Comparison of ENCODE assay signal across 27 cellular contexts in the genomic region with DNA sequence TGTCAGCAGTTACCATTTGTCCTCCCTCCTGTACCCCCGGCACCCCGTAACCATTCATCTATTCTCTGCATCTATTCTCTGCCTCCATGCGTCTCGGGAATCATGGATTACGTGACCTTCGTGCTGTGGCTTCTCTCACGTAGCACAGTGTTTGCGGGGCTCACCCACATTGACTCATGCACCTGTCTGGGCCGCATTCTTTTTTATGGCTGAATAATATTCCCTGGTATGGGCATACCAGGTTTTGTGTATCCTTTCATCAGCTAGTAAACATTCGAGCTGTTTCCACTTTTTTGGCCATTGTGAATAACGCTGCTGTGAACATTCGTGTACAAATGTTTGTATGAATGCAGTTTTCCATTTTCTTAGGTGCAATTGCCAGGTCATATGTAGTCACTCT.
"Had no signal": no experiment of that assay in that cellular context is flagged by ENCODE, and none has a peak within 500 bp of the region (broad histone marks: within the 10 kb centered on the region; RNA-seq: fewer than 3 reads in every experiment).

No MANE protein-coding gene starts in this region.

- H3K27ac Mint-ChIP-seq: activated CD4-positive, alpha-beta T cell treated with anti-CD3 and anti-CD28 coated beads, Interleukin-2, amount 10 ng/mL, durations not matched to agents 24 days and 14 days; activated CD8-positive, alpha-beta memory T cell treated with anti-CD3 and anti-CD28 coated beads, Interleukin-2, amount 10 ng/mL, durations not matched to agents 7 days and 5 days; activated naive CD4-positive, alpha-beta T cell treated with anti-CD3 and anti-CD28 coated beads, Interleukin-2, amount 50 U/mL, for 72 hours; activated naive CD8-positive, alpha-beta T cell treated with anti-CD3 and anti-CD28 coated beads, Interleukin-2, amount 50 U/mL, for 24 hours; activated T-cell treated with anti-CD3 and anti-CD28 coated beads, Interleukin-2, amount 50 U/mL, for 24 hours; activated T-helper 1 cell treated with anti-CD3 and anti-CD28 coated beads, Interleukin-12 subunit alpha, Interleukin-12 subunit beta, Interleukin-2, Interleukin-4 antibody, amounts not matched to agents 30 ng/mL and 10 ng/mL and 1 ng/mL, durations not matched to agents 14 hours and 24 hours and 36 hours; T-helper 17 cell had no signal

- H3K27me3 Mint-ChIP-seq: activated B cell treated with CpG ODN at 0.5 μM for 24 hours; activated CD4-positive, alpha-beta T cell treated with anti-CD3 and anti-CD28 coated beads, Interleukin-2, amount 10 ng/mL, durations not matched to agents 24 days and 14 days; activated CD8-positive, alpha-beta memory T cell treated with anti-CD3 and anti-CD28 coated beads, Interleukin-2, amount 10 ng/mL, durations not matched to agents 7 days and 5 days; activated naive CD8-positive, alpha-beta T cell treated with anti-CD3 and anti-CD28 coated beads, Interleukin-2, amount 50 U/mL, for 24 hours; activated T-cell treated with anti-CD3 and anti-CD28 coated beads, Interleukin-2, amount 50 U/mL, for 24 hours; T-helper 17 cell had no signal

- H3K27me3 ChIP-seq: brain microvascular endothelial cell, cardiac muscle cell, Peyer's patch, SJCRH30 had no signal

- H3K9me3 ChIP-seq: Peyer's patch, SJCRH30 had no signal

- DNase-seq: activated B cell treated with CpG ODN at 0.5 μM for 24 hours; activated CD4-positive, alpha-beta T cell treated with anti-CD3 and anti-CD28 coated beads for 1 hour; activated CD4-positive, alpha-beta T cell treated with anti-CD3 and anti-CD28 coated beads, Interleukin-2, amount 10 ng/mL, durations not matched to agents 24 days and 14 days; activated CD4-positive, alpha-beta T cell treated with anti-CD3 and anti-CD28 coated beads, Interleukin-2, amount 50 U/mL, for 48 hours; activated CD8-positive, alpha-beta memory T cell treated with anti-CD3 and anti-CD28 coated beads, Interleukin-2, amount 10 ng/mL, durations not matched to agents 7 days and 5 days; activated effector memory CD4-positive, alpha-beta T cell treated with anti-CD3 and anti-CD28 coated beads, Interleukin-2, amount 50 U/mL, for 16 hours; activated naive CD4-positive, alpha-beta T cell treated with Interleukin-2 at 50 U/mL for 16 hours; activated naive CD8-positive, alpha-beta T cell treated with anti-CD3 and anti-CD28 coated beads, Interleukin-2, amount 50 U/mL, for 24 hours; activated T-cell treated with anti-CD3 and anti-CD28 coated beads, Interleukin-2, amount 50 U/mL, for 24 hours; amygdala; brain microvascular endothelial cell; MM.1S; NCI-H1105; NCI-H1436; NCI-H1694 treated with DMSO at 0.1 percent for 48 hours; NCI-H2029 treated with DMSO at 0.1 percent for 48 hours; NCI-H510A treated with DMSO at 0.1 percent for 48 hours; NCI-H69; Right ventricle myocardium superior; SJCRH30; T-helper 17 cell; T-helper 9 cell had no signal

- H3K9me3 Mint-ChIP-seq: activated B cell treated with CpG ODN at 0.5 μM for 24 hours; activated CD4-positive, alpha-beta T cell treated with anti-CD3 and anti-CD28 coated beads, Interleukin-2, amount 10 ng/mL, durations not matched to agents 24 days and 14 days; activated naive CD4-positive, alpha-beta T cell treated with anti-CD3 and anti-CD28 coated beads, Interleukin-2, amount 50 U/mL, for 72 hours; activated naive CD8-positive, alpha-beta T cell treated with anti-CD3 and anti-CD28 coated beads, Interleukin-2, amount 50 U/mL, for 24 hours; activated T-cell treated with anti-CD3 and anti-CD28 coated beads, Interleukin-2, amount 50 U/mL, for 24 hours; activated T-helper 1 cell treated with anti-CD3 and anti-CD28 coated beads, Interleukin-12 subunit alpha, Interleukin-12 subunit beta, Interleukin-2, Interleukin-4 antibody, amounts not matched to agents 30 ng/mL and 10 ng/mL and 1 ng/mL, durations not matched to agents 14 hours and 24 hours and 36 hours had no signal

- H3K4me3 Mint-ChIP-seq: activated B cell treated with CpG ODN at 0.5 μM for 24 hours; activated CD4-positive, alpha-beta T cell treated with anti-CD3 and anti-CD28 coated beads, Interleukin-2, amount 10 ng/mL, durations not matched to agents 24 days and 14 days; activated CD8-positive, alpha-beta memory T cell treated with anti-CD3 and anti-CD28 coated beads, Interleukin-2, amount 10 ng/mL, durations not matched to agents 7 days and 5 days; activated naive CD8-positive, alpha-beta T cell treated with anti-CD3 and anti-CD28 coated beads, Interleukin-2, amount 50 U/mL, for 24 hours; activated T-cell treated with anti-CD3 and anti-CD28 coated beads, Interleukin-2, amount 50 U/mL, for 24 hours; activated T-helper 1 cell treated with anti-CD3 and anti-CD28 coated beads, Interleukin-12 subunit alpha, Interleukin-12 subunit beta, Interleukin-2, Interleukin-4 antibody, amounts not matched to agents 30 ng/mL and 10 ng/mL and 1 ng/mL, durations not matched to agents 14 hours and 24 hours and 36 hours; T-helper 17 cell had no signal

- H3K4me3 ChIP-seq: cardiac muscle cell, Peyer's patch, SJCRH30 had no signal

- H3K36me3 ChIP-seq: brain microvascular endothelial cell, cardiac muscle cell, Peyer's patch, SJCRH30 had no signal

- H3K4me1 Mint-ChIP-seq: activated CD4-positive, alpha-beta T cell treated with anti-CD3 and anti-CD28 coated beads, Interleukin-2, amount 10 ng/mL, durations not matched to agents 24 days and 14 days; activated CD8-positive, alpha-beta memory T cell treated with anti-CD3 and anti-CD28 coated beads, Interleukin-2, amount 10 ng/mL, durations not matched to agents 7 days and 5 days had no signal

- H3K27ac ChIP-seq: brain microvascular endothelial cell, cardiac muscle cell, Peyer's patch, RWPE1, SJCRH30 had no signal

- ATAC-seq: activated CD8-positive, alpha-beta memory T cell treated with anti-CD3 and anti-CD28 coated beads, Interleukin-2, amount 10 ng/mL, durations not matched to agents 7 days and 5 days; activated naive CD4-positive, alpha-beta T cell treated with anti-CD3 and anti-CD28 coated beads, Interleukin-2, amount 50 U/mL, for 72 hours; activated naive CD8-positive, alpha-beta T cell treated with anti-CD3 and anti-CD28 coated beads, Interleukin-2, amount 50 U/mL, for 24 hours; T-helper 17 cell had no signal

- H3K36me3 Mint-ChIP-seq: activated naive CD4-positive, alpha-beta T cell treated with anti-CD3 and anti-CD28 coated beads, Interleukin-2, amount 50 U/mL, for 72 hours had no signal

- H3K4me1 ChIP-seq: Peyer's patch, SJCRH30 had no signal
